In the genomic region with DNA sequence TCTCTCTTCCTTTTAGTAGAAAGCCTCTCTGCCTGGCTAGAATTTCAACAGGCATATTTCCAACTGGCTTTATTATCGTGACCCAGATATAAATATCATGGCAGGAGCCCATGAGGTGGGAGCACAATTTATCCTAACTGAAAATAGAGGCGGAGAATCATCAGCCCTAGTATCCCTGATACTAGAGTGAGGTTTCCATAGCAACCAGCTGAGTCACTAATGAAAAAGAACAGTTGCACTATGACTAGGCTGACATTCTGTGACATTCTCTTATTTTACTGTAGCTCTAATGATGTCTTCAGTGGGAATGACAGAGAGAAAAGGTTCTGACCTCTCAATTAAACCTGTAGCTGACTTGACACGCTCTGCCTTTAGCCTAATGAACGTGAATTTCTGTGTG, we compare ENCODE assay signal across 1 cellular context.
TF ChIP-seq lines count a peak whose summit lies in the region.

No MANE protein-coding gene starts in this region.

TF ChIP-seq in WTC11, 78 proteins besides CTCF, POLR2A, EP300 and RAD21 (continued from another document):
- TF ChIP-seq, protein P1, sequence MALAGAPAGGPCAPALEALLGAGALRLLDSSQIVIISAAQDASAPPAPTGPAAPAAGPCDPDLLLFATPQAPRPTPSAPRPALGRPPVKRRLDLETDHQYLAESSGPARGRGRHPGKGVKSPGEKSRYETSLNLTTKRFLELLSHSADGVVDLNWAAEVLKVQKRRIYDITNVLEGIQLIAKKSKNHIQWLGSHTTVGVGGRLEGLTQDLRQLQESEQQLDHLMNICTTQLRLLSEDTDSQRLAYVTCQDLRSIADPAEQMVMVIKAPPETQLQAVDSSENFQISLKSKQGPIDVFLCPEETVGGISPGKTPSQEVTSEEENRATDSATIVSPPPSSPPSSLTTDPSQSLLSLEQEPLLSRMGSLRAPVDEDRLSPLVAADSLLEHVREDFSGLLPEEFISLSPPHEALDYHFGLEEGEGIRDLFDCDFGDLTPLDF (CRISPR knock-in tag; IDR thresholded peaks at IDR 0.05), result no peak
- TF ChIP-seq TP53 (CRISPR knock-in tag; IDR thresholded peaks at IDR 0.05), result no peak
- TF ChIP-seq, protein P2, sequence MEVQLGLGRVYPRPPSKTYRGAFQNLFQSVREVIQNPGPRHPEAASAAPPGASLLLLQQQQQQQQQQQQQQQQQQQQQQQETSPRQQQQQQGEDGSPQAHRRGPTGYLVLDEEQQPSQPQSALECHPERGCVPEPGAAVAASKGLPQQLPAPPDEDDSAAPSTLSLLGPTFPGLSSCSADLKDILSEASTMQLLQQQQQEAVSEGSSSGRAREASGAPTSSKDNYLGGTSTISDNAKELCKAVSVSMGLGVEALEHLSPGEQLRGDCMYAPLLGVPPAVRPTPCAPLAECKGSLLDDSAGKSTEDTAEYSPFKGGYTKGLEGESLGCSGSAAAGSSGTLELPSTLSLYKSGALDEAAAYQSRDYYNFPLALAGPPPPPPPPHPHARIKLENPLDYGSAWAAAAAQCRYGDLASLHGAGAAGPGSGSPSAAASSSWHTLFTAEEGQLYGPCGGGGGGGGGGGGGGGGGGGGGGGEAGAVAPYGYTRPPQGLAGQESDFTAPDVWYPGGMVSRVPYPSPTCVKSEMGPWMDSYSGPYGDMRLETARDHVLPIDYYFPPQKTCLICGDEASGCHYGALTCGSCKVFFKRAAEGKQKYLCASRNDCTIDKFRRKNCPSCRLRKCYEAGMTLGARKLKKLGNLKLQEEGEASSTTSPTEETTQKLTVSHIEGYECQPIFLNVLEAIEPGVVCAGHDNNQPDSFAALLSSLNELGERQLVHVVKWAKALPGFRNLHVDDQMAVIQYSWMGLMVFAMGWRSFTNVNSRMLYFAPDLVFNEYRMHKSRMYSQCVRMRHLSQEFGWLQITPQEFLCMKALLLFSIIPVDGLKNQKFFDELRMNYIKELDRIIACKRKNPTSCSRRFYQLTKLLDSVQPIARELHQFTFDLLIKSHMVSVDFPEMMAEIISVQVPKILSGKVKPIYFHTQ (CRISPR knock-in tag; IDR thresholded peaks at IDR 0.05), result no peak
